16 cellular contexts compared by ENCODE assay signal in genomic region chr9:108078823-108079222, GRCh38.
"Had no signal": no experiment of that assay in that cellular context is flagged by ENCODE, and none has a peak within 500 bp of the region (broad histone marks: within the 10 kb centered on the region; RNA-seq: fewer than 3 reads in every experiment).

No MANE protein-coding gene starts in this region.

- H3K4me3 ChIP-seq: cardiac muscle cell, hepatocyte, skin epidermis, tibial nerve, vagina had no signal

- DNase-seq: activated CD4-positive, alpha-beta memory T cell treated with anti-CD3 and anti-CD28 coated beads, Interleukin-2, amount 10 ng/mL, durations not matched to agents 7 days and 5 days; activated CD4-positive, alpha-beta T cell treated with anti-CD3 and anti-CD28 coated beads for 4 hours; activated effector memory CD4-positive, alpha-beta T cell treated with anti-CD3 and anti-CD28 coated beads, Interleukin-2, amount 50 U/mL, for 16 hours; activated T-cell treated with anti-CD3 and anti-CD28 coated beads, Interleukin-2, amount 50 U/mL, for 24 hours; islet precursor cell; mesenchymal stem cell; natural killer cell; stimulated activated CD4-positive, alpha-beta T cell treated with anti-CD3 and anti-CD28 coated beads, Interleukin-15, amount 100 ng/mL, for 24 hours; stimulated activated CD4-positive, alpha-beta T cell treated with anti-CD3 and anti-CD28 coated beads, Interleukin-4, amount 100 ng/mL, for 1 hour; stimulated activated naive B cell treated with anti-CD40 and anti-IgM and Interleukin-4, amounts not matched to agents 10 μg/mL and 1 μg/mL and 100 μg/mL, for 72 hours had no signal

- H3K27ac ChIP-seq: cardiac muscle cell, hepatocyte, tibial nerve, vagina had no signal

- H3K36me3 ChIP-seq: cardiac muscle cell, tibial nerve, vagina had no signal

- H3K9me3 ChIP-seq: tibial nerve, vagina had no signal

- H3K4me1 ChIP-seq: vagina had no signal

- ATAC-seq: natural killer cell; stimulated activated naive B cell treated with anti-CD40 and anti-IgM and Interleukin-4, amounts not matched to agents 10 μg/mL and 1 μg/mL and 100 μg/mL, for 72 hours; WTC11 had no signal

- H3K27me3 ChIP-seq: cardiac muscle cell, hepatocyte, tibial nerve, vagina had no signal
